ENCODE assay signal across 8 cellular contexts in the genomic region with DNA sequence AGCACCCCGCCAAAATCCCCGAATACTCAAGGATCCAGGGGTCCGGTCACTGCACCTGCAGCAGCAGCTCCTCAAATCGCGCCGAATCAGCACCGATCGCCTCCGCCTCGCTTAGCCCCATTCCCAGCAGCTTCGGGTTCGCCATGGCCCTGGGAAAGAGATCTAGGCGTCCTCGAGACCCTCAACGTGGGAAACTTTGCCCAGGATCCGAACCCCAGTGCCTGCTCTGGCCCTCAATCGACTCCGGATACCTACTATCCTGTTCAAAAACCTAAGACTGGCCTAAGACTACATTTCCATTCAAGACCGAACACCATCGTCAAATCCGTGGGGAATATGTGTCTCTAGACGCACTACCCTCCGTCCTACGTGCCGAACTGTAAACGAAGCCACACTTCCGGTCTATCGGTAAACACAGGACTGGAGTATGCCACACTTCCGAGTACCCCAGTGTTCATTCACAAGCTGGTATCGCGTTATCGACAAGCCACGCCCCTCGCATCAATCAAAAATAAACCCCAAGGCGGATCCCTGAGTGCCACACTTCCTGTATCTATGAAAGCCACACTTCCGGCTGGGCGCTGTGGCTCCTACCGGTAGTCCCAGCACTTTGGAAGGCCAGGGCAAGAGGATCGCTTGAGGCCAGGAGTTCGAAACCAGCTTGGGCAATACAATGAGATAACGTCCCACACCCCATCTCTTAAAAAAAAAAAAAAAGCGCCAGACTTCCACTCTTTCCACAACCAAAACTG. TPM values are rescaled to one million over a fixed set of nuclear protein-coding genes. Genes with fewer than 3 reads are reported as not detected.
DNase-seq lines count a peak whose midpoint lies in the region; ATAC-seq, FAIRE-seq and TF ChIP-seq lines count a peak whose summit lies in the region.

A gene (minus strand): TSS at position 385 of the 752 bp plus-strand sequence. CDS start 240 bp downstream, at position 145.

- peak; percentile 52 for TF ChIP-seq CTCF in endodermal cell (conservative IDR thresholded peaks at IDR 0.05)

- no peak within 1 kb of the TSS for H3K23ac ChIP-seq in mesendoderm (ENCODE audit: low read length)

- H3K4me3 Mint-ChIP-seq in endodermal cell = peak within 1 kb of the TSS; percentile 88

- H3K79me1 ChIP-seq in mesendoderm (ENCODE audit: low read length) = peaks cover 11% of the 10 kb centered on the region

- peaks cover 31% of the 10 kb centered on the region for H3K36me3 ChIP-seq in endodermal cell (ENCODE audit: control insufficient read depth, insufficient read depth, low read length)
- peaks cover 5% of the 10 kb centered on the region for H3K36me3 ChIP-seq in mesendoderm (ENCODE audit: control insufficient read depth, insufficient read depth, low read length)

- FAIRE-seq in HTR-8/SVneo (lab: Jason Lieb, UNC) = peak; percentile 79

- peak within 1 kb of the TSS; percentile 76 for H3K4ac ChIP-seq in mesendoderm (ENCODE audit: low read depth, low read length)

- peak within 1 kb of the TSS; percentile 88 for H3K56ac ChIP-seq in mesendoderm (ENCODE audit: low read length)

- H3K4me1 Mint-ChIP-seq in endodermal cell = peaks cover 9% of the 10 kb centered on the region

- H3K36me3 Mint-ChIP-seq in endodermal cell (ENCODE audit: low read depth) = peaks cover 50% of the 10 kb centered on the region

- no peak within 1 kb of the TSS for H2BK5ac ChIP-seq in mesendoderm (ENCODE audit: low read length)

- H3K79me2 ChIP-seq in mesendoderm (ENCODE audit: control insufficient read depth, insufficient read depth, low read length) = peaks cover 6% of the 10 kb centered on the region

- no peaks in the 10 kb centered on the region for H3K27me3 ChIP-seq in endodermal cell (ENCODE audit: control insufficient read depth, insufficient read depth, low read length, poor library complexity, severe bottlenecking)
- no peaks in the 10 kb centered on the region for H3K27me3 ChIP-seq in mesendoderm (ENCODE audit: insufficient read depth, low read length, poor library complexity)

- H4K5ac ChIP-seq in mesendoderm (ENCODE audit: low read length) = no peak within 1 kb of the TSS

- DNase-seq in COLO668 (lab: John Stamatoyannopoulos, UW; ENCODE audit: unreplicated experiment) (peak; percentile 97), HTR-8/SVneo (ENCODE audit: insufficient read length, low spot score) (peak; percentile 97), NOMO-1 treated with dmso at 0.1 percent for 144 hours (lab: John Stamatoyannopoulos, UW; ENCODE audit: unreplicated experiment) (peak; percentile 99), endodermal cell (peak; percentile 99), mesendoderm (peak; percentile 100)
- peak; percentile 69 to 87 (median 81) for DNase-seq in activated CD8-positive, alpha-beta memory T cell treated with anti-CD3 and anti-CD28 coated beads for 48 hours (ENCODE audit: low read depth in 2 of 3, low spot score in 2 of 3)
- peak; percentile 93 for DNase-seq in stimulated activated CD8-positive, alpha-beta memory T cell treated with anti-CD3 and anti-CD28 coated beads, Interleukin-15, amount 100 ng/mL, for 1 hour (ENCODE audit: low read depth)

- H3K27ac Mint-ChIP-seq in endodermal cell = peak within 1 kb of the TSS; percentile 100

- no peak within 1 kb of the TSS for H2AK5ac ChIP-seq in mesendoderm (ENCODE audit: low read length)

- H3K27ac ChIP-seq in endodermal cell (ENCODE audit: low read depth, low read length) (peak within 1 kb of the TSS; percentile 94), mesendoderm (ENCODE audit: low read depth, low read length) (peak within 1 kb of the TSS; percentile 98)

- H3K9me3 Mint-ChIP-seq in endodermal cell = peaks cover 1% of the 10 kb centered on the region

- no peaks in the 10 kb centered on the region for H3K9me3 ChIP-seq in endodermal cell (ENCODE audit: control insufficient read depth, low read length)

- H3K4me3 ChIP-seq in endodermal cell (ENCODE audit: low read length) (peak within 1 kb of the TSS; percentile 84), mesendoderm (ENCODE audit: low read length) (peak within 1 kb of the TSS; percentile 78)

- H3K18ac ChIP-seq in mesendoderm (ENCODE audit: low read length) = peak within 1 kb of the TSS; percentile 29

- H3K4me1 ChIP-seq in endodermal cell (ENCODE audit: control insufficient read depth, insufficient read depth, low read length) = no peaks in the 10 kb centered on the region
- no peaks in the 10 kb centered on the region for H3K4me1 ChIP-seq in mesendoderm (ENCODE audit: control insufficient read depth, low read depth, low read length)

- no peak within 1 kb of the TSS for H4K8ac ChIP-seq in mesendoderm (ENCODE audit: low read depth, low read length)

- no peak within 1 kb of the TSS for H2BK15ac ChIP-seq in mesendoderm (replicated peaks; ENCODE audit: low read depth)

- H3K9ac ChIP-seq in endodermal cell (ENCODE audit: extremely low read depth, low read length, poor library complexity, severe bottlenecking) = peak within 1 kb of the TSS; percentile 84
- H3K9ac ChIP-seq in mesendoderm (ENCODE audit: low read length) = peak within 1 kb of the TSS; percentile 91

- H3K27me3 Mint-ChIP-seq in endodermal cell (ENCODE audit: insufficient read depth) = no peaks in the 10 kb centered on the region

- peak within 1 kb of the TSS; percentile 69 for H3K4me2 ChIP-seq in mesendoderm (ENCODE audit: low read length)

- no peak within 1 kb of the TSS for H2BK120ac ChIP-seq in mesendoderm (ENCODE audit: low read depth, low read length)

- ATAC-seq in GM21360 (IDR thresholded peaks at IDR 0.05; ENCODE audit: unreplicated experiment) = peak; percentile 38

- WGBS in endodermal cell (ENCODE audit: insufficient coverage in 1 of 2, insufficient read length in 1 of 2), 2 experiments = 1% methylated on average over 30 to 42 of the region's 42 CpGs
- WGBS in mesendoderm (ENCODE audit: extremely low coverage, insufficient coverage, low lambda C conversion rate) = no CpG with 5 or more reads among the region's 42 CpGs

RNA-seq across cellular contexts. Expression of the gene that starts here (rescaled TPM):
- total RNA-seq in endodermal cell = 100 to 1,000 TPM; 128 to 133 TPM
- polyA plus RNA-seq in endodermal cell (2013, experiment 1 of 2) = 100 TPM
- 90.8 TPM for polyA plus RNA-seq in endodermal cell (2013, experiment 2 of 2)
- 102 TPM for polyA plus RNA-seq in mesendoderm (2013, experiment 1 of 2)
- 102 TPM for polyA plus RNA-seq in mesendoderm (2013, experiment 2 of 2)

Comparison
In these comparisons a context has a peak if more than half of its experiments do, and no peak if none do; other contexts are left out.
1. Peak in every context shown above with its lines: DNase-seq, ATAC-seq, H3K4me3 ChIP-seq and H3K27ac ChIP-seq.